ENCODE assay signal across 23 cellular contexts in the genomic region with DNA sequence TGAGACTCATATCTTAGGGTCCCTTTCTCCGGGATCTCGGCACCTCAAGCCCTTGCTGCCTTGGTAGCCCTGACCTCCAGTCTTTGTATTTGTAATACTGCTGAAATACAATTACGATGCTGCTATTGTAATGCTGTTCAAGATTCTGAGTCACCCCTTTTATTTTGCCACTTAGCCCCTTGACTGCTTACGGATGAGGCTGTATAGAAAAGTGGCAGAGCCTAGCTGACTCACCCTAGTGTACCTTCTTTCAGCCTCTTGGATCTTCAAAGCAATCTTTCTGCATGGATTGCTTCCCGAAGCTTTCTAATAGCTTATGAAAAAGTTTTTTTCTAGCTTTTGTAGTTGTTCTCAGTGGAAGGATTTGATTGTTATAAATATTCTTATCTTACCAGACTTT.
"Had no signal": no experiment of that assay in that cellular context is flagged by ENCODE, and none has a peak within 500 bp of the region (broad histone marks: within the 10 kb centered on the region; RNA-seq: fewer than 3 reads in every experiment).

No MANE protein-coding gene starts in this region.

- H3K4me3 Mint-ChIP-seq: activated naive CD8-positive, alpha-beta T cell treated with anti-CD3 and anti-CD28 coated beads for 36 hours; activated T-cell treated with anti-CD3 and anti-CD28 coated beads, Interleukin-2, amount 50 U/mL, for 24 hours; brain; immature natural killer cell; mesothelial cell of epicardium; naive thymus-derived CD8-positive, alpha-beta T cell; neural progenitor cell; stimulated activated naive CD8-positive, alpha-beta T cell treated with anti-CD3 and anti-CD28 coated beads, Interleukin-15, Interleukin-2, amounts not matched to agents 100 ng/mL and 50 ng/mL, for 24 hours had no signal

- H3K27me3 Mint-ChIP-seq: activated naive CD8-positive, alpha-beta T cell treated with anti-CD3 and anti-CD28 coated beads for 36 hours; brain had no signal

- H3K36me3 Mint-ChIP-seq: activated naive CD8-positive, alpha-beta T cell treated with anti-CD3 and anti-CD28 coated beads for 36 hours; brain; immature natural killer cell; mesothelial cell of epicardium; naive thymus-derived CD8-positive, alpha-beta T cell; neural progenitor cell had no signal

- H3K27ac Mint-ChIP-seq: activated naive CD8-positive, alpha-beta T cell treated with anti-CD3 and anti-CD28 coated beads for 36 hours; activated T-cell treated with anti-CD3 and anti-CD28 coated beads, Interleukin-2, amount 50 U/mL, for 24 hours; activated T-helper 2 cell treated with anti-CD3 and anti-CD28 coated beads, Interferon-gamma antibody, Interleukin-2, Interleukin-4, amounts not matched to agents 10 μg/mL and 5 μg/mL and 100 μg/mL, durations not matched to agents 14 hours and 24 hours and 36 hours; brain; immature natural killer cell; mesothelial cell of epicardium; naive thymus-derived CD8-positive, alpha-beta T cell; neural progenitor cell; stimulated activated naive CD8-positive, alpha-beta T cell treated with anti-CD3 and anti-CD28 coated beads, Interleukin-15, Interleukin-2, amounts not matched to agents 100 ng/mL and 50 ng/mL, for 24 hours had no signal

- H3K4me1 Mint-ChIP-seq: activated naive CD8-positive, alpha-beta T cell treated with anti-CD3 and anti-CD28 coated beads for 36 hours; brain; immature natural killer cell; naive thymus-derived CD8-positive, alpha-beta T cell had no signal

- H3K9me3 Mint-ChIP-seq: activated naive CD8-positive, alpha-beta T cell treated with anti-CD3 and anti-CD28 coated beads for 36 hours; activated T-cell treated with anti-CD3 and anti-CD28 coated beads, Interleukin-2, amount 50 U/mL, for 24 hours; activated T-helper 2 cell treated with anti-CD3 and anti-CD28 coated beads, Interferon-gamma antibody, Interleukin-2, Interleukin-4, amounts not matched to agents 10 μg/mL and 5 μg/mL and 100 μg/mL, durations not matched to agents 14 hours and 24 hours and 36 hours; mesothelial cell of epicardium; stimulated activated naive CD8-positive, alpha-beta T cell treated with anti-CD3 and anti-CD28 coated beads, Interleukin-15, Interleukin-2, amounts not matched to agents 100 ng/mL and 50 ng/mL, for 24 hours had no signal

- DNase-seq: activated CD4-positive, alpha-beta T cell treated with anti-CD3 and anti-CD28 coated beads, Interleukin-2, amount 50 U/mL, for 4 hours; activated CD8-positive, alpha-beta memory T cell treated with anti-CD3 and anti-CD28 coated beads for 24 hours; activated CD8-positive, alpha-beta memory T cell treated with anti-CD3 and anti-CD28 coated beads, Interleukin-2, amount 50 U/mL, for 4 hours; activated naive CD4-positive, alpha-beta T cell treated with Interleukin-2 at 50 U/mL for 16 hours; activated naive CD8-positive, alpha-beta T cell treated with anti-CD3 and anti-CD28 coated beads for 36 hours; activated T-cell treated with anti-CD3 and anti-CD28 coated beads, Interleukin-2, amount 50 U/mL, for 24 hours; amniotic stem cell; immature natural killer cell; kidney glomerular epithelial cell; left ventricle myocardium inferior; naive thymus-derived CD8-positive, alpha-beta T cell; right cardiac atrium; stimulated activated CD4-positive, alpha-beta T cell treated with anti-CD3 and anti-CD28 coated beads, Interleukin-1b, Interleukin-23, amount 100 ng/mL, for 48 hours; substantia nigra; T-helper 1 cell; thyroid gland; upper lobe of right lung had no signal

- ATAC-seq: naive thymus-derived CD8-positive, alpha-beta T cell; right cardiac atrium; upper lobe of right lung had no signal

- H3K4me3 ChIP-seq: left ventricle myocardium inferior, neural progenitor cell, prostate gland, thyroid gland, upper lobe of right lung had no signal
